ENCODE assay signal across 1 cellular context in genomic region chr1:15603050-15603965, GRCh38.
TF ChIP-seq lines count a peak whose summit lies in the region.

No MANE protein-coding gene starts in this region.

TF ChIP-seq in WTC11, 78 proteins besides CTCF, POLR2A, EP300 and RAD21 (continued from another document and continues in another):
- TF ChIP-seq ZSCAN18 (CRISPR knock-in tag; IDR thresholded peaks at IDR 0.05) (no peak), ZNF317 (CRISPR knock-in tag; IDR thresholded peaks at IDR 0.05; ENCODE audit: borderline replicate concordance, low read depth) (peak; percentile 82), ATF1 (CRISPR knock-in tag; IDR thresholded peaks at IDR 0.05) (peak; percentile 98), AFF4 (CRISPR knock-in tag; IDR thresholded peaks at IDR 0.05; ENCODE audit: borderline replicate concordance) (peak; percentile 98; the same call in 1 of the 2 replicates), ERG (CRISPR knock-in tag; IDR thresholded peaks at IDR 0.05) (no peak), IRF2 (CRISPR knock-in tag; IDR thresholded peaks at IDR 0.05; ENCODE audit: borderline replicate concordance, low read depth) (peak; percentile 88; the same call in 1 of the 2 replicates), PREB (CRISPR knock-in tag; IDR thresholded peaks at IDR 0.05; ENCODE audit: borderline replicate concordance) (peak; percentile 94), E2F4 (CRISPR knock-in tag; IDR thresholded peaks at IDR 0.05; ENCODE audit: borderline replicate concordance, low read depth) (peak; percentile 89), SP1 (CRISPR knock-in tag; conservative IDR thresholded peaks at IDR 0.05) (peak; percentile 91), GTF2I (CRISPR knock-in tag; conservative IDR thresholded peaks at IDR 0.05) (no peak), ETV6 (CRISPR knock-in tag; IDR thresholded peaks at IDR 0.05) (peak; percentile 99), FOXP1 (CRISPR knock-in tag; IDR thresholded peaks at IDR 0.05; ENCODE audit: borderline replicate concordance) (peak; percentile 100), RORB (CRISPR knock-in tag; IDR thresholded peaks at IDR 0.05) (no peak), CREM (CRISPR knock-in tag; IDR thresholded peaks at IDR 0.05) (peak; percentile 92; the same call in 1 of the 2 replicates), ZNF532 (CRISPR knock-in tag; IDR thresholded peaks at IDR 0.05; ENCODE audit: borderline replicate concordance) (no peak), ZNF121 (CRISPR knock-in tag; IDR thresholded peaks at IDR 0.05) (peak; percentile 70; the same call in 1 of the 2 replicates), USF1 (CRISPR knock-in tag; IDR thresholded peaks at IDR 0.05) (peak; percentile 100), ZNF423 (CRISPR knock-in tag; IDR thresholded peaks at IDR 0.05) (no peak), JAZF1 (CRISPR knock-in tag; IDR thresholded peaks at IDR 0.05) (no peak), AR (CRISPR knock-in tag; IDR thresholded peaks at IDR 0.05) (no peak), MLX (CRISPR knock-in tag; IDR thresholded peaks at IDR 0.05) (peak; percentile 91; the same call in 1 of the 2 replicates), TP53 (CRISPR knock-in tag; IDR thresholded peaks at IDR 0.05) (peak; percentile 99), RELA (CRISPR knock-in tag; IDR thresholded peaks at IDR 0.05; ENCODE audit: borderline replicate concordance) (peak; percentile 98), ZNF671 (CRISPR knock-in tag; IDR thresholded peaks at IDR 0.05) (no peak), ZBTB21 (CRISPR knock-in tag; IDR thresholded peaks at IDR 0.05; ENCODE audit: borderline replicate concordance) (peak; percentile 97), ZNF232 (CRISPR knock-in tag; IDR thresholded peaks at IDR 0.05) (peak; percentile 99), IRF1 (CRISPR knock-in tag; IDR thresholded peaks at IDR 0.05) (peak; percentile 97), ATF6 (CRISPR knock-in tag; IDR thresholded peaks at IDR 0.05) (no peak), ZNF512 (CRISPR knock-in tag; IDR thresholded peaks at IDR 0.05; ENCODE audit: borderline replicate concordance) (no peak; the same call in 1 of the 2 replicates)
